13 cellular contexts compared by ENCODE assay signal in genomic region chr10:88063861-88064521, GRCh38.
A peak's percentile ranks its signal among the peaks of the same experiment; 100 is the strongest.
DNase-seq lines count a peak whose midpoint lies in the region; ATAC-seq and TF ChIP-seq lines count a peak whose summit lies in the region.
"Had no signal": no experiment of that assay in that cellular context is flagged by ENCODE, and none has a peak within 500 bp of the region (broad histone marks: within the 10 kb centered on the region; RNA-seq: fewer than 3 reads in every experiment).

No MANE protein-coding gene starts in this region.

- no peaks in the 10 kb centered on the region for H3K36me3 ChIP-seq in trophoblast cell (ENCODE audit: control insufficient read depth in 1 of 2, insufficient read depth in 2 of 2, low read length in 2 of 2)

- H3K18ac ChIP-seq in trophoblast cell (ENCODE audit: low read length), result no peak overlapping the region

- WGBS in trophoblast cell (ENCODE audit: extremely low coverage, insufficient coverage, insufficient read length), result no CpG with 5 or more reads among the region's 4 CpGs

- peak overlapping the region; percentile 44 for H4K91ac ChIP-seq in trophoblast cell (ENCODE audit: low read depth, low read length)

- H3K4me3 ChIP-seq in AG10803 (ENCODE audit: low read length) (no peak overlapping the region), HL-60 (replicated peaks; ENCODE audit: insufficient read depth, low read length) (no peak overlapping the region), trophoblast cell (ENCODE audit: low read depth, low read length) (no peak overlapping the region)
- H3K4me3 ChIP-seq: mucosa of descending colon had no signal

- ATAC-seq in GM18502 (IDR thresholded peaks at IDR 0.05; ENCODE audit: poor library complexity, unreplicated experiment) (no peak), HG02852 (IDR thresholded peaks at IDR 0.05; ENCODE audit: unreplicated experiment) (no peak)

- H3K79me1 ChIP-seq in trophoblast cell (ENCODE audit: low read length), result peaks cover 41% of the 10 kb centered on the region

- no peak overlapping the region for H3K4ac ChIP-seq in trophoblast cell (ENCODE audit: low read depth, low read length)

- peaks cover 85% of the 10 kb centered on the region for H3K4me1 Mint-ChIP-seq in dendritic cell treated with granulocyte-macrophage colony-stimulating factor and Interleukin-4, amounts not matched to agents 40 ng/mL and 50 ng/mL, for 4 days (ENCODE audit: low read depth)
- H3K4me1 Mint-ChIP-seq in activated CD4-positive, alpha-beta T cell treated with anti-CD3 and anti-CD28 coated beads, Interleukin-2, amount 10 ng/mL, durations not matched to agents 7 days and 5 days, result peaks cover 48% of the 10 kb centered on the region

- POLR2A ChIA-PET in activated CD4-positive, alpha-beta T cell treated with anti-CD3 and anti-CD28 coated beads, Interleukin-2, amount 10 ng/mL, durations not matched to agents 7 days and 5 days (lab: Charles Lee), result no interaction called here

- H2BK5ac ChIP-seq in trophoblast cell (ENCODE audit: low read depth, low read length, poor library complexity), result peak overlapping the region; percentile 77

- H3K27me3 ChIP-seq in HL-60 (ENCODE audit: insufficient read depth, poor library complexity, severe bottlenecking), result no peaks in the 10 kb centered on the region
- H3K27me3 ChIP-seq in trophoblast cell (ENCODE audit: insufficient read depth, low read length), result no peaks in the 10 kb centered on the region

- CTCF ChIA-PET in activated CD4-positive, alpha-beta T cell treated with anti-CD3 and anti-CD28 coated beads, Interleukin-2, amount 10 ng/mL, durations not matched to agents 7 days and 5 days (lab: Charles Lee), result interaction anchor here (0.5 to 1.0 kb wide), 3 partner anchors 9 to 747 kb away, joined by 3 read pairs; no protein-coding TSS in a partner anchor

- H3K9me3 ChIP-seq in trophoblast cell (ENCODE audit: insufficient read depth, low read depth, low read length), result peaks cover 2% of the 10 kb centered on the region
- H3K9me3 ChIP-seq: mucosa of descending colon had no signal

- H3K36me3 Mint-ChIP-seq in dendritic cell treated with granulocyte-macrophage colony-stimulating factor and Interleukin-4, amounts not matched to agents 40 ng/mL and 50 ng/mL, for 4 days (ENCODE audit: low read depth), result no peaks in the 10 kb centered on the region
- peaks cover 11% of the 10 kb centered on the region for H3K36me3 Mint-ChIP-seq in activated CD4-positive, alpha-beta T cell treated with anti-CD3 and anti-CD28 coated beads, Interleukin-2, amount 10 ng/mL, durations not matched to agents 7 days and 5 days (ENCODE audit: low read depth)

- H3K23ac ChIP-seq in trophoblast cell (ENCODE audit: low read length), result no peak overlapping the region

- intact Hi-C loops in dendritic cell treated with granulocyte-macrophage colony-stimulating factor and Interleukin-4, amounts not matched to agents 40 ng/mL and 50 ng/mL, for 4 days (cut with micrococcal nuclease), result no loop called here

- H3K27ac ChIP-seq in HL-60 (replicated peaks), result peak overlapping the region; percentile 56
- H3K27ac ChIP-seq in trophoblast cell (ENCODE audit: low read depth, low read length), result peak overlapping the region; percentile 99

- H3K4me2 ChIP-seq in trophoblast cell (ENCODE audit: low read length), result no peak overlapping the region

- no peaks in the 10 kb centered on the region for H3K27me3 Mint-ChIP-seq in dendritic cell treated with granulocyte-macrophage colony-stimulating factor and Interleukin-4, amounts not matched to agents 40 ng/mL and 50 ng/mL, for 4 days
- no peaks in the 10 kb centered on the region for H3K27me3 Mint-ChIP-seq in activated CD4-positive, alpha-beta T cell treated with anti-CD3 and anti-CD28 coated beads, Interleukin-2, amount 10 ng/mL, durations not matched to agents 7 days and 5 days
- H3K27me3 Mint-ChIP-seq: progenitor cell of endocrine pancreas had no signal

- TF ChIP-seq CTCF in AG10803 (conservative IDR thresholded peaks at IDR 0.05; ENCODE audit: low read length) (no peak), HL-60 (IDR thresholded peaks at IDR 0.05; ENCODE audit: insufficient read depth, low read length) (no peak)

- H3K27ac Mint-ChIP-seq in dendritic cell treated with granulocyte-macrophage colony-stimulating factor and Interleukin-4, amounts not matched to agents 40 ng/mL and 50 ng/mL, for 4 days, result peak overlapping the region; percentile 74
- no peak overlapping the region for H3K27ac Mint-ChIP-seq in activated CD4-positive, alpha-beta T cell treated with anti-CD3 and anti-CD28 coated beads, Interleukin-2, amount 10 ng/mL, durations not matched to agents 7 days and 5 days
- H3K27ac Mint-ChIP-seq: activated naive CD4-positive, alpha-beta T cell treated with anti-CD3 and anti-CD28 coated beads for 36 hours had no signal

- H4K12ac ChIP-seq in trophoblast cell (ENCODE audit: low read depth, low read length), result no peak overlapping the region

- no peaks in the 10 kb centered on the region for H3K79me2 ChIP-seq in trophoblast cell (ENCODE audit: control insufficient read depth, insufficient read depth, low read length, poor library complexity)

- H3K14ac ChIP-seq in trophoblast cell (ENCODE audit: low read length), result no peak overlapping the region

- H3K4me1 ChIP-seq in trophoblast cell (ENCODE audit: control insufficient read depth in 1 of 2, insufficient read depth in 2 of 2, low read length in 2 of 2), result peaks cover 9 to 22% of the 10 kb centered on the region in 2 experiments

- DNase-seq in AG10803 (ENCODE audit: low read depth) (peak; percentile 23), HL-60 (ENCODE audit: low read depth in 1 of 2, low spot score in 1 of 2) (no peak), trophoblast cell (no peak), UCSD-AML1 (lab: John Stamatoyannopoulos, UW; ENCODE audit: unreplicated experiment) (no peak)
- no peak for DNase-seq in activated CD4-positive, alpha-beta T cell treated with anti-CD3 and anti-CD28 coated beads, Interleukin-2, amount 10 ng/mL, durations not matched to agents 7 days and 5 days
- DNase-seq: NCI-H1105, NCI-H345 had no signal

- H2BK120ac ChIP-seq in trophoblast cell (ENCODE audit: insufficient read depth, low read length, poor library complexity), result peak overlapping the region; percentile 34

- H2BK12ac ChIP-seq in trophoblast cell (ENCODE audit: low read length), result peak overlapping the region; percentile 86

- no peaks in the 10 kb centered on the region for H3K9me3 Mint-ChIP-seq in dendritic cell treated with granulocyte-macrophage colony-stimulating factor and Interleukin-4, amounts not matched to agents 40 ng/mL and 50 ng/mL, for 4 days
- H3K9me3 Mint-ChIP-seq in activated CD4-positive, alpha-beta T cell treated with anti-CD3 and anti-CD28 coated beads, Interleukin-2, amount 10 ng/mL, durations not matched to agents 7 days and 5 days, result peaks cover 8% of the 10 kb centered on the region
- H3K9me3 Mint-ChIP-seq: activated naive CD4-positive, alpha-beta T cell treated with anti-CD3 and anti-CD28 coated beads for 36 hours had no signal

- no peak overlapping the region for H2AFZ ChIP-seq in trophoblast cell (ENCODE audit: insufficient read depth, low read length, poor library complexity)

- no peak overlapping the region for H4K8ac ChIP-seq in trophoblast cell (ENCODE audit: low read depth, low read length)

- H2AK5ac ChIP-seq in trophoblast cell (ENCODE audit: low read length), result no peak overlapping the region

- no peak overlapping the region for H3K4me3 Mint-ChIP-seq in dendritic cell treated with granulocyte-macrophage colony-stimulating factor and Interleukin-4, amounts not matched to agents 40 ng/mL and 50 ng/mL, for 4 days
- H3K4me3 Mint-ChIP-seq in activated CD4-positive, alpha-beta T cell treated with anti-CD3 and anti-CD28 coated beads, Interleukin-2, amount 10 ng/mL, durations not matched to agents 7 days and 5 days, result no peak overlapping the region
- H3K4me3 Mint-ChIP-seq: activated naive CD4-positive, alpha-beta T cell treated with anti-CD3 and anti-CD28 coated beads for 36 hours had no signal

- no peak overlapping the region for H3K9ac ChIP-seq in trophoblast cell (ENCODE audit: low read length)
